In the genomic region with DNA sequence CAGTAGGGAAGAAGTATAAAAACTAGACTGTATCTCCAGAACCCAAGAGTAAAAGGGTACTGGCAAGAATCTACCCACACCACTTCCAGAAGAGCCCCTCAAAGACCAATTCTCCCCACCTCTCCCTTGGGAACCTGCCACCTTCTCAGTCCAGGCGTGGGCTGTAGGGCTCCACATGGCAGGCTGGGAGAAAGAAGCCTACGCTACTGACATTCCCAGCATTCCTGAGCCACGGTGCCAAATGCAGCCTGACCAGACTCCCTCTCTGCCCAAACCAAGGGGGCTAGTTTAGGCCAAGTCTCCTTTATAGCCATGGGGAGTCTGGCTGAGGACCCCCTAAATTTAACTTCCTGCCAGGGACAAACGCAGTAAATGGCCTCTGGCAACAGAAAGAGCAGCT, we compare ENCODE assay signal across 6 cellular contexts. TPM values are rescaled to one million over a fixed set of nuclear protein-coding genes. Genes with fewer than 3 reads are reported as not detected.
DNase-seq lines count a peak whose midpoint lies in the region; ATAC-seq and TF ChIP-seq lines count a peak whose summit lies in the region.

No MANE protein-coding gene starts in this region.

- H3K4me1 ChIP-seq in GM23248 (ENCODE audit: insufficient read depth), result peaks cover 12% of the 10 kb centered on the region
- peaks cover 30% of the 10 kb centered on the region for H3K4me1 ChIP-seq in body of pancreas

- no peak for TF ChIP-seq POLR2A in body of pancreas (IDR thresholded peaks at IDR 0.05)

- H3K27me3 Mint-ChIP-seq in neural crest cell (ENCODE audit: low read depth), result no peaks in the 10 kb centered on the region

- H3K36me3 Mint-ChIP-seq in neural crest cell (ENCODE audit: low read depth), result peaks cover 3% of the 10 kb centered on the region

- in situ Hi-C loops in GM23248 (cut with MboI), result no loop called here

- H3K36me3 ChIP-seq in GM23248 (ENCODE audit: low read depth), result peaks cover 34% of the 10 kb centered on the region
- H3K36me3 ChIP-seq in body of pancreas (replicated peaks in 1 of 2; ENCODE audit: insufficient read depth in 1 of 2, low read depth in 2 of 2), result peaks cover 19 to 37% of the 10 kb centered on the region in 2 donors

- H3K4me1 Mint-ChIP-seq in neural crest cell, result peaks cover 41% of the 10 kb centered on the region

- H2AFZ ChIP-seq in GM23248, result no peak overlapping the region

- WGBS in GM23248 (ENCODE audit: low coverage in 1 of 2, low lambda C conversion rate in 2 of 2, missing lambda C conversion rate in 2 of 2), 2 experiments, result 3 to 7% methylated on average over 4 of the region's 4 CpGs
- WGBS in body of pancreas, 2 donors, result 21 to 31% methylated on average over 2 to 4 of the region's 4 CpGs

- H3K9ac ChIP-seq in GM23248, result peak overlapping the region; percentile 96

- peak overlapping the region; percentile 86 for H3K4me2 ChIP-seq in GM23248 (ENCODE audit: unreplicated experiment)

- TF ChIP-seq CTCF in body of pancreas (IDR thresholded peaks at IDR 0.05) (no peak), neural crest cell (conservative IDR thresholded peaks at IDR 0.05) (no peak)

- H3F3A ChIP-seq in GM23248 (ENCODE audit: insufficient read depth), result peaks cover 9% of the 10 kb centered on the region

- peak overlapping the region; percentile 88 for H3K27ac Mint-ChIP-seq in neural crest cell (ENCODE audit: unreplicated experiment)

- peak overlapping the region; percentile 95 for H3K4me3 Mint-ChIP-seq in neural crest cell

- peak overlapping the region; percentile 100 for H3K4me3 ChIP-seq in GM23248
- no peak overlapping the region for H3K4me3 ChIP-seq in body of pancreas

- DNase-seq in GM23248 (peak; percentile 65), body of pancreas (peak in 2 of 4 donors; percentile 22 to 27), neural crest cell (ENCODE audit: low read depth, low spot score) (no peak), DMS 273 (lab: John Stamatoyannopoulos, UW; ENCODE audit: unreplicated experiment) (no peak), NCI-H1436 treated with DMSO at 0.1 percent for 48 hours (lab: John Stamatoyannopoulos, UW) (no peak)

- ATAC-seq in body of pancreas (no peak), HG02642 (IDR thresholded peaks at IDR 0.05; ENCODE audit: poor library complexity, unreplicated experiment) (no peak)

- no peaks in the 10 kb centered on the region for H4K20me1 ChIP-seq in GM23248 (ENCODE audit: insufficient read depth)

- peaks cover 53% of the 10 kb centered on the region for H3K79me2 ChIP-seq in GM23248 (ENCODE audit: insufficient read depth)

- H3K9me2 ChIP-seq in GM23248 (ENCODE audit: insufficient read depth), result no peaks in the 10 kb centered on the region

- H3K9me3 ChIP-seq in GM23248 (ENCODE audit: low read depth) (no peaks in the 10 kb centered on the region), body of pancreas (no peaks in the 10 kb centered on the region)

- intact Hi-C loops in body of pancreas (cut with DNase I), result no loop called here

- no peaks in the 10 kb centered on the region for H3K27me3 ChIP-seq in GM23248 (replicated peaks; ENCODE audit: insufficient read depth)
- no peaks in the 10 kb centered on the region for H3K27me3 ChIP-seq in body of pancreas

- H3K27ac ChIP-seq in GM23248 (no peak overlapping the region), body of pancreas (peak overlapping the region in 3 of 4 donors; percentile 1 to 96 (median 90))

- no peaks in the 10 kb centered on the region for H3K9me3 Mint-ChIP-seq in neural crest cell

RNA-seq across cellular contexts. Expression of a gene that starts 2.0 kb away (rescaled TPM):
- total RNA-seq in GM23248 (2014; rRNA removed; shearing (Covaris generic)), result 31.9 and 37.9 TPM in 2 replicates
- 5.7 and 7.8 TPM in 2 replicates for polyA plus RNA-seq in GM23248 (2016; fragmentation: Nextera tagmentation; extraction: Ambion mirVana)
- total RNA-seq in body of pancreas (10 to 100 TPM; 19.8 to 25.7 TPM), neural crest cell (89.9 and 94.3 TPM in 2 replicates)

RNA-seq across cellular contexts. Expression of a gene that starts 11.2 kb away (rescaled TPM):
- not detected in 2 replicates for total RNA-seq in GM23248 (2014; rRNA removed; shearing (Covaris generic))
- not detected in 2 replicates for polyA plus RNA-seq in GM23248 (2016; fragmentation: Nextera tagmentation; extraction: Ambion mirVana)
- total RNA-seq in body of pancreas (1 to 10 TPM in 1 of 2 donors, under 1 TPM in 1; 0.52 to 7.6 TPM), neural crest cell (8.7 and 10.6 TPM in 2 replicates)

RNA-seq across cellular contexts. Expression of a gene that starts 51.6 kb away (rescaled TPM):
- total RNA-seq in GM23248 (2014; rRNA removed; shearing (Covaris generic)), result 71.3 and 84.6 TPM in 2 replicates
- 61.2 and 61.3 TPM in 2 replicates for polyA plus RNA-seq in GM23248 (2016; fragmentation: Nextera tagmentation; extraction: Ambion mirVana)
- total RNA-seq in body of pancreas (100 to 1,000 TPM in 1 of 2 donors, 10 to 100 TPM in 1; 54.0 to 103 TPM), neural crest cell (148 and 165 TPM in 2 replicates)

RNA-seq across cellular contexts. Expression of a gene that starts 54.2 kb away (rescaled TPM):
- not detected in 2 replicates for total RNA-seq in GM23248 (2014; rRNA removed; shearing (Covaris generic))
- polyA plus RNA-seq in GM23248 (2016; fragmentation: Nextera tagmentation; extraction: Ambion mirVana), result 0.03 TPM in 2 replicates
- total RNA-seq in body of pancreas (1 to 10 TPM; 2.6 to 4.2 TPM), neural crest cell (0.11 and 0.19 TPM in 2 replicates)

RNA-seq across cellular contexts. Expression of a gene that starts 54.4 kb away (rescaled TPM):
- not detected in 2 replicates for total RNA-seq in GM23248 (2014; rRNA removed; shearing (Covaris generic))
- polyA plus RNA-seq in GM23248 (2016; fragmentation: Nextera tagmentation; extraction: Ambion mirVana), result not detected in 2 replicates
- 1 to 10 TPM in 1 of 2 donors, under 1 TPM in 1; 0.52 to 2.6 TPM for total RNA-seq in body of pancreas
- not detected in 2 replicates for total RNA-seq in neural crest cell
